ENCODE assay signal across 26 cellular contexts in genomic region chr5:151931260-151931659, GRCh38. TPM values are rescaled to one million over a fixed set of nuclear protein-coding genes. Genes with fewer than 3 reads are reported as not detected.
DNase-seq lines count a peak whose midpoint lies in the region; ATAC-seq and TF ChIP-seq lines count a peak whose summit lies in the region.
"Had no signal": no experiment of that assay in that cellular context is flagged by ENCODE, and none has a peak within 500 bp of the region (broad histone marks: within the 10 kb centered on the region; RNA-seq: fewer than 3 reads in every experiment).

No MANE protein-coding gene starts in this region.

- POLR2A ChIA-PET in HCT116 (lab: Charles Lee), result no interaction called here

- no peak for TF ChIP-seq RAD21 in HCT116 (IDR thresholded peaks at IDR 0.05; ENCODE audit: low read depth)

- no peak overlapping the region for H2AK5ac ChIP-seq in mesendoderm (ENCODE audit: low read length)

- H3K4ac ChIP-seq in mesendoderm (ENCODE audit: low read depth, low read length), result no peak overlapping the region

- H3K27ac ChIP-seq in HCT116 (ENCODE audit: low read depth, low read length), result no peak overlapping the region
- H3K27ac ChIP-seq in mesendoderm (ENCODE audit: low read depth, low read length), result no peak overlapping the region
- H3K27ac ChIP-seq: 22Rv1, SJSA1 had no signal

- H3K9me2 ChIP-seq in HCT116 (ENCODE audit: insufficient read depth), result no peaks in the 10 kb centered on the region

- CTCF ChIA-PET in HCT116 (lab: Charles Lee), result no interaction called here

- no peak for TF ChIP-seq CTCF in HCT116 (IDR thresholded peaks at IDR 0.05 in 2 of 3, conservative IDR thresholded peaks at IDR 0.05 in 1 of 3; ENCODE audit: borderline replicate concordance in 1 of 3, insufficient read depth in 1 of 3, low read depth in 2 of 3, low read length in 2 of 3)

- TF ChIP-seq POLR2A in HCT116 (IDR thresholded peaks at IDR 0.05; ENCODE audit: borderline replicate concordance, extremely low read depth, insufficient read depth, insufficient read length), result no peak

- no peak overlapping the region for H4K8ac ChIP-seq in mesendoderm (ENCODE audit: low read depth, low read length)

- H4K20me1 ChIP-seq in HCT116 (ENCODE audit: insufficient read depth), result no peaks in the 10 kb centered on the region

- no peak overlapping the region for H2BK120ac ChIP-seq in mesendoderm (ENCODE audit: low read depth, low read length)

- RAD21 ChIA-PET in HCT116 (lab: Charles Lee; ENCODE audit: low non-redundant PET in 1 of 2, low total read pairs in 2 of 2, uncharacterized antibody in 2 of 2, unreplicated experiment in 2 of 2), result no interaction called here

- H2BK5ac ChIP-seq in mesendoderm (ENCODE audit: low read length), result no peak overlapping the region

- DNase-seq in NCI-H1105 treated with DMSO at 0.1 percent for 48 hours (lab: John Stamatoyannopoulos, UW), result peak; percentile 2
- no peak for DNase-seq in NCI-H1105 (lab: John Stamatoyannopoulos, UW)
- DNase-seq in HCT116 (ENCODE audit: low read depth, low spot score), result no peak
- peak; percentile 15 for DNase-seq in SW480 (ENCODE audit: low spot score)
- DNase-seq in mesendoderm, result peak; percentile 11
- DNase-seq in NCI-H510A (lab: John Stamatoyannopoulos, UW), result no peak
- no peak for DNase-seq in posterior cingulate gyrus
- DNase-seq: ACHN; BE2C; CD8-positive, alpha-beta memory T cell; DMS 273 treated with DMSO at 0.1 percent for 48 hours; DND-41; H7; HFFc6; Karpas-422; NCI-H2081 treated with DMSO at 0.1 percent for 48 hours; NCI-H446; NCI-H526; NCI-H82; NK-92 treated with Interleukin-12 subunit alpha and Interleukin-12 subunit beta, amount 100 ng/mL, for 24 hours; Right ventricle myocardium superior; RPMI8226; T-cell had no signal

- no peak overlapping the region for H4K5ac ChIP-seq in mesendoderm (ENCODE audit: low read length)

- no peak for ATAC-seq in HCT116
- ATAC-seq: T-cell had no signal

- no peak overlapping the region for H3K9ac ChIP-seq in HCT116 (ENCODE audit: low read length)
- H3K9ac ChIP-seq in mesendoderm (ENCODE audit: low read length), result no peak overlapping the region

- H3K27me3 ChIP-seq in HCT116 (ENCODE audit: insufficient read depth, low read length), result no peaks in the 10 kb centered on the region
- no peaks in the 10 kb centered on the region for H3K27me3 ChIP-seq in mesendoderm (ENCODE audit: insufficient read depth, low read length, poor library complexity)
- H3K27me3 ChIP-seq: BE2C, SJSA1 had no signal

- no TSS peak for BruUV-seq in HCT116 (replicated peaks; lab: Mats Ljungman, UMichigan)

- H3K4me3 ChIP-seq in HCT116 (replicated peaks in 1 of 2; ENCODE audit: low read depth in 1 of 2, low read length in 2 of 2) (no peak overlapping the region), mesendoderm (ENCODE audit: low read length) (no peak overlapping the region)
- H3K4me3 ChIP-seq: SJSA1 had no signal

- intact Hi-C loops in HCT116 (cut with micrococcal nuclease), result no loop called here
- intact Hi-C loops in posterior cingulate gyrus (cut with DNase I), result no loop called here

- H3K4me2 ChIP-seq in HCT116 (ENCODE audit: low read length) (no peak overlapping the region), mesendoderm (ENCODE audit: low read length) (no peak overlapping the region)

- H3K18ac ChIP-seq in mesendoderm (ENCODE audit: low read length), result no peak overlapping the region

- no peak overlapping the region for H3K56ac ChIP-seq in mesendoderm (ENCODE audit: low read length)

- H3K23ac ChIP-seq in mesendoderm (ENCODE audit: low read length), result no peak overlapping the region

- H3K36me3 ChIP-seq in HCT116 (ENCODE audit: control insufficient read depth in 1 of 2, insufficient read depth in 2 of 2, low read length in 2 of 2), result no peaks in the 10 kb centered on the region
- no peaks in the 10 kb centered on the region for H3K36me3 ChIP-seq in mesendoderm (ENCODE audit: control insufficient read depth, insufficient read depth, low read length)
- H3K36me3 ChIP-seq: BE2C, SJSA1 had no signal

- H3K4me1 ChIP-seq in HCT116 (ENCODE audit: control insufficient read depth in 1 of 2, insufficient read depth in 2 of 2, low read length in 2 of 2) (no peaks in the 10 kb centered on the region), mesendoderm (ENCODE audit: control insufficient read depth, low read depth, low read length) (no peaks in the 10 kb centered on the region)
- H3K4me1 ChIP-seq: BE2C, SJSA1 had no signal

- WGBS in mesendoderm (ENCODE audit: extremely low coverage, insufficient coverage, low lambda C conversion rate), result no CpG with 5 or more reads among the region's 2 CpGs

- H3K9me3 ChIP-seq in HCT116 (ENCODE audit: control insufficient read depth in 1 of 2, insufficient read depth in 1 of 2, low read depth in 1 of 2, low read length in 2 of 2), result peaks cover 0 to 5% of the 10 kb centered on the region in 2 experiments; a peak in 1 of 4 replicates
- H3K9me3 ChIP-seq: BE2C, SJSA1 had no signal

- H2BK15ac ChIP-seq in mesendoderm (replicated peaks; ENCODE audit: low read depth), result no peak overlapping the region

- no peaks in the 10 kb centered on the region for H3K79me2 ChIP-seq in HCT116 (ENCODE audit: insufficient read depth, low read length)
- no peaks in the 10 kb centered on the region for H3K79me2 ChIP-seq in mesendoderm (ENCODE audit: control insufficient read depth, insufficient read depth, low read length)

- H3K79me1 ChIP-seq in mesendoderm (ENCODE audit: low read length), result no peaks in the 10 kb centered on the region

- no peak overlapping the region for H2AFZ ChIP-seq in HCT116 (ENCODE audit: low read depth, low read length, poor library complexity, severe bottlenecking)

TF ChIP-seq in HCT116, 20 proteins besides CTCF, POLR2A, EP300 and RAD21:
- TF ChIP-seq CBX3 (IDR thresholded peaks at IDR 0.05; ENCODE audit: low read depth) (peak; percentile 27; the same call in 1 of the 2 replicates), SRF (IDR thresholded peaks at IDR 0.05; ENCODE audit: low read depth) (no peak)
TF ChIP-seq in HCT116: peak in this region for 1.

RNA-seq across cellular contexts. Expression of gene GLRA1, which starts 6.6 kb away (rescaled TPM):
- not detected for total RNA-seq in HCT116 (2021; ENCODE audit: unreplicated experiment)
- polyA plus RNA-seq in HCT116 (2012), result not detected in 2 replicates
- 0.03 TPM for polyA plus RNA-seq in mesendoderm (2013, experiment 1 of 2)
- polyA plus RNA-seq in mesendoderm (2013, experiment 2 of 2), result 0.04 TPM
- total RNA-seq: CD8-positive, alpha-beta memory T cell; H7; HFFc6; Right ventricle myocardium superior; SJSA1; T-cell had no signal
- polyA plus RNA-seq: CD14-positive monocyte; CD8-positive, alpha-beta memory T cell had no signal

Comparison
In these comparisons a context has a peak if more than half of its experiments do, and no peak if none do; other contexts are left out.
1. DNase-seq: peak in NCI-H1105 treated with DMSO at 0.1 percent for 48 hours (single experiment), SW480 (single experiment) and mesendoderm (single experiment); none in NCI-H1105 (single experiment), HCT116 (single experiment), NCI-H510A (single experiment) and posterior cingulate gyrus (0 of 10).